24 cellular contexts compared by ENCODE assay signal in genomic region chr5:77448831-77449230, GRCh38.
"Had no signal": no experiment of that assay in that cellular context is flagged by ENCODE, and none has a peak within 500 bp of the region (broad histone marks: within the 10 kb centered on the region; RNA-seq: fewer than 3 reads in every experiment).

No MANE protein-coding gene starts in this region.

- DNase-seq: immature natural killer cell; lower lobe of right lung; mammary epithelial cell; mesenchymal stem cell; naive thymus-derived CD8-positive, alpha-beta T cell; psoas muscle; stimulated activated CD4-positive, alpha-beta T cell treated with anti-CD3 and anti-CD28 coated beads, Interleukin-12 subunit alpha, Interleukin-12 subunit beta, amount 100 ng/mL, for 4 hours; stimulated activated CD4-positive, alpha-beta T cell treated with anti-CD3 and anti-CD28 coated beads, Interleukin-15, amount 100 ng/mL, for 24 hours; stimulated activated CD4-positive, alpha-beta T cell treated with anti-CD3 and anti-CD28 coated beads, Interleukin-2, amount 100 ng/mL, for 24 hours; stimulated activated CD4-positive, alpha-beta T cell treated with anti-CD3 and anti-CD28 coated beads, Interleukin-4, amount 100 ng/mL, for 1 hour; stimulated activated naive CD4-positive, alpha-beta T cell; tibial artery; trophoblast cell; upper lobe of right lung had no signal

- H3K27ac Mint-ChIP-seq: immature natural killer cell; naive thymus-derived CD8-positive, alpha-beta T cell; nephron; stimulated activated naive CD8-positive, alpha-beta T cell treated with anti-CD3 and anti-CD28 coated beads, Interleukin-15, Interleukin-2, amounts not matched to agents 100 ng/mL and 50 ng/mL, for 24 hours had no signal

- H3K9me3 Mint-ChIP-seq: immature natural killer cell had no signal

- H3K4me1 Mint-ChIP-seq: immature natural killer cell, nephron had no signal

- H2AFZ ChIP-seq: parathyroid adenoma had no signal

- H3K4me3 Mint-ChIP-seq: immature natural killer cell; naive thymus-derived CD8-positive, alpha-beta T cell; nephron; neural crest cell; stimulated activated naive CD8-positive, alpha-beta T cell treated with anti-CD3 and anti-CD28 coated beads, Interleukin-15, Interleukin-2, amounts not matched to agents 100 ng/mL and 50 ng/mL, for 24 hours had no signal

- ATAC-seq: naive thymus-derived CD8-positive, alpha-beta T cell had no signal

- H3K27ac ChIP-seq: lower lobe of right lung, parathyroid adenoma, psoas muscle, skin epidermis, suprapubic skin, tibial artery, upper lobe of right lung had no signal

- FAIRE-seq: islet of Langerhans, kidney, urothelium cell line had no signal

- H3K27me3 ChIP-seq: suprapubic skin, tibial artery, upper lobe of right lung had no signal

- H3K9ac ChIP-seq: parathyroid adenoma had no signal

- H3K4me1 ChIP-seq: lower lobe of right lung, parathyroid adenoma, psoas muscle, suprapubic skin, tibial artery, upper lobe of right lung had no signal

- H3K79me2 ChIP-seq: parathyroid adenoma had no signal

- H3K27me3 Mint-ChIP-seq: naive thymus-derived CD8-positive, alpha-beta T cell; stimulated activated naive CD8-positive, alpha-beta T cell treated with anti-CD3 and anti-CD28 coated beads, Interleukin-15, Interleukin-2, amounts not matched to agents 100 ng/mL and 50 ng/mL, for 24 hours had no signal

- H3K4me3 ChIP-seq: lower lobe of right lung, psoas muscle, skin epidermis, suprapubic skin, thoracic aorta, tibial artery, upper lobe of right lung had no signal

- H3K9me3 ChIP-seq: lower lobe of right lung, psoas muscle, suprapubic skin, thoracic aorta, tibial artery, upper lobe of right lung had no signal
